In the genomic region with DNA sequence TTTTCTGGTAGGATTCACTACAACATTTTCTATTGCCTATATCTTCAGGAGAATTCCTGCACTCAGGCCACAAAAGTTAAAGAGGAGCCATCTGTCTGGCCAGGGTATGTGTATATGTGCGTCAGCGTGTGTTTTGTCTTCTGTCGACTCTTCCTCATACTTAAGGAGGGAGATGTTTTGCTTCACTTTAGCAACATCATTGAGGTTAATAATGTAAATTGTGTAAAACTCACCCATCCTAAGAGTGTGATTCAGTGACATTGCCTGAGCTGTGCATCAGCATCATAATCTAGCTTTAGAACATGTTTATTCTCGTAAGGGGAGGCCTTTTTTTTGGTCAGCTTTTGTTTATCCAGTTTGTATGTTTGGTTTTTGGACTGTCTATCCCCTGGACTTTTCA, we compare ENCODE assay signal across 34 cellular contexts.
"Had no signal": no experiment of that assay in that cellular context is flagged by ENCODE, and none has a peak within 500 bp of the region (broad histone marks: within the 10 kb centered on the region; RNA-seq: fewer than 3 reads in every experiment).

No MANE protein-coding gene starts in this region.

- H3K27me3 Mint-ChIP-seq: activated CD4-positive, alpha-beta memory T cell treated with anti-CD3 and anti-CD28 coated beads for 36 hours; activated CD4-positive, alpha-beta T cell treated with anti-CD3 and anti-CD28 coated beads for 36 hours; activated CD4-positive, alpha-beta T cell treated with anti-CD3 and anti-CD28 coated beads, Interleukin-2, amount 10 ng/mL, durations not matched to agents 24 days and 14 days; activated CD8-positive, alpha-beta memory T cell treated with anti-CD3 and anti-CD28 coated beads, Interleukin-2, amount 10 ng/mL, durations not matched to agents 7 days and 5 days; activated naive CD8-positive, alpha-beta T cell; T-helper 17 cell had no signal

- H3K9me3 ChIP-seq: esophagus squamous epithelium had no signal

- ATAC-seq: activated CD4-positive, alpha-beta T cell treated with anti-CD3 and anti-CD28 coated beads for 36 hours; activated CD8-positive, alpha-beta memory T cell treated with anti-CD3 and anti-CD28 coated beads, Interleukin-2, amount 10 ng/mL, durations not matched to agents 7 days and 5 days; activated CD8-positive, alpha-beta T cell treated with anti-CD3 and anti-CD28 coated beads, Interleukin-2, amount 10 ng/mL, durations not matched to agents 7 days and 5 days; T-helper 17 cell had no signal

- H3K4me3 ChIP-seq: esophagus squamous epithelium had no signal

- H3K27ac ChIP-seq: brain microvascular endothelial cell, epithelial cell of prostate, esophagus squamous epithelium had no signal

- DNase-seq: activated CD4-positive, alpha-beta memory T cell treated with anti-CD3 and anti-CD28 coated beads for 36 hours; activated CD4-positive, alpha-beta T cell treated with anti-CD3 and anti-CD28 coated beads for 36 hours; activated CD4-positive, alpha-beta T cell treated with anti-CD3 and anti-CD28 coated beads, Interleukin-2, amount 10 ng/mL, durations not matched to agents 24 days and 14 days; activated CD4-positive, CD25-positive, alpha-beta regulatory T cell; activated CD4-positive, CD25-positive, alpha-beta regulatory T cell treated with anti-CD3 and anti-CD28 coated beads, Interleukin-2, amount 50 U/mL, for 72 hours; activated CD8-positive, alpha-beta memory T cell treated with anti-CD3 and anti-CD28 coated beads, Interleukin-2, amount 10 ng/mL, durations not matched to agents 7 days and 5 days; activated CD8-positive, alpha-beta memory T cell treated with anti-CD3 and anti-CD28 coated beads, Interleukin-2, amount 50 U/mL, for 4 hours; activated CD8-positive, alpha-beta T cell treated with anti-CD3 and anti-CD28 coated beads, Interleukin-2, amount 10 ng/mL, durations not matched to agents 7 days and 5 days; activated effector memory CD4-positive, alpha-beta T cell treated with Interleukin-2 at 50 U/mL for 16 hours; activated gamma-delta T cell treated with Interleukin-2 at 50 U/mL for 16 hours; activated naive CD4-positive, alpha-beta T cell treated with anti-CD3 and anti-CD28 coated beads, Interleukin-2, amount 50 U/mL, for 16 hours; activated naive CD4-positive, alpha-beta T cell treated with Interleukin-2 at 50 U/mL for 16 hours; activated T-cell treated with anti-CD3 and anti-CD28 coated beads, Interleukin-2, amount 50 U/mL, for 1 hour; activated T-cell treated with anti-CD3 and anti-CD28 coated beads, Interleukin-2, amount 50 U/mL, for 48 hours; amniotic stem cell; anterior cingulate cortex; brain microvascular endothelial cell; caudate nucleus; effector CD8-positive, alpha-beta T cell; esophagus squamous epithelium; foreskin fibroblast; head of caudate nucleus; T-helper 1 cell; T-helper 17 cell; T1000 had no signal

- H3K4me1 Mint-ChIP-seq: activated CD8-positive, alpha-beta memory T cell treated with anti-CD3 and anti-CD28 coated beads, Interleukin-2, amount 10 ng/mL, durations not matched to agents 7 days and 5 days had no signal

- H3K4me3 Mint-ChIP-seq: activated CD4-positive, alpha-beta memory T cell treated with anti-CD3 and anti-CD28 coated beads for 36 hours; activated CD4-positive, alpha-beta T cell treated with anti-CD3 and anti-CD28 coated beads for 36 hours; activated CD4-positive, alpha-beta T cell treated with anti-CD3 and anti-CD28 coated beads, Interleukin-2, amount 10 ng/mL, durations not matched to agents 24 days and 14 days; activated CD8-positive, alpha-beta memory T cell treated with anti-CD3 and anti-CD28 coated beads, Interleukin-2, amount 10 ng/mL, durations not matched to agents 7 days and 5 days; activated CD8-positive, alpha-beta T cell treated with anti-CD3 and anti-CD28 coated beads, Interleukin-2, amount 10 ng/mL, durations not matched to agents 7 days and 5 days; activated naive CD8-positive, alpha-beta T cell; T-helper 17 cell; T-helper 2 cell treated with Interferon-gamma antibody and Interleukin-4, amounts not matched to agents 5 μg/mL and 100 μg/mL, for 36 hours had no signal

- H3K9me3 Mint-ChIP-seq: activated CD4-positive, alpha-beta memory T cell treated with anti-CD3 and anti-CD28 coated beads for 36 hours; activated CD4-positive, alpha-beta T cell treated with anti-CD3 and anti-CD28 coated beads, Interleukin-2, amount 10 ng/mL, durations not matched to agents 24 days and 14 days; T-helper 2 cell treated with Interferon-gamma antibody and Interleukin-4, amounts not matched to agents 5 μg/mL and 100 μg/mL, for 36 hours had no signal

- FAIRE-seq: astrocyte, bronchial epithelial cell, colon, endometrium, endothelial cell of umbilical vein, frontal cortex had no signal

- H3K27me3 ChIP-seq: brain microvascular endothelial cell, esophagus squamous epithelium had no signal

- H3K27ac Mint-ChIP-seq: activated CD4-positive, alpha-beta memory T cell treated with anti-CD3 and anti-CD28 coated beads for 36 hours; activated CD4-positive, alpha-beta T cell treated with anti-CD3 and anti-CD28 coated beads for 36 hours; activated CD4-positive, alpha-beta T cell treated with anti-CD3 and anti-CD28 coated beads, Interleukin-2, amount 10 ng/mL, durations not matched to agents 24 days and 14 days; activated CD8-positive, alpha-beta memory T cell treated with anti-CD3 and anti-CD28 coated beads, Interleukin-2, amount 10 ng/mL, durations not matched to agents 7 days and 5 days; activated CD8-positive, alpha-beta T cell treated with anti-CD3 and anti-CD28 coated beads, Interleukin-2, amount 10 ng/mL, durations not matched to agents 7 days and 5 days; activated naive CD8-positive, alpha-beta T cell; T-helper 2 cell treated with Interferon-gamma antibody and Interleukin-4, amounts not matched to agents 5 μg/mL and 100 μg/mL, for 36 hours had no signal
